ENCODE assay signal across 8 cellular contexts in the genomic region with DNA sequence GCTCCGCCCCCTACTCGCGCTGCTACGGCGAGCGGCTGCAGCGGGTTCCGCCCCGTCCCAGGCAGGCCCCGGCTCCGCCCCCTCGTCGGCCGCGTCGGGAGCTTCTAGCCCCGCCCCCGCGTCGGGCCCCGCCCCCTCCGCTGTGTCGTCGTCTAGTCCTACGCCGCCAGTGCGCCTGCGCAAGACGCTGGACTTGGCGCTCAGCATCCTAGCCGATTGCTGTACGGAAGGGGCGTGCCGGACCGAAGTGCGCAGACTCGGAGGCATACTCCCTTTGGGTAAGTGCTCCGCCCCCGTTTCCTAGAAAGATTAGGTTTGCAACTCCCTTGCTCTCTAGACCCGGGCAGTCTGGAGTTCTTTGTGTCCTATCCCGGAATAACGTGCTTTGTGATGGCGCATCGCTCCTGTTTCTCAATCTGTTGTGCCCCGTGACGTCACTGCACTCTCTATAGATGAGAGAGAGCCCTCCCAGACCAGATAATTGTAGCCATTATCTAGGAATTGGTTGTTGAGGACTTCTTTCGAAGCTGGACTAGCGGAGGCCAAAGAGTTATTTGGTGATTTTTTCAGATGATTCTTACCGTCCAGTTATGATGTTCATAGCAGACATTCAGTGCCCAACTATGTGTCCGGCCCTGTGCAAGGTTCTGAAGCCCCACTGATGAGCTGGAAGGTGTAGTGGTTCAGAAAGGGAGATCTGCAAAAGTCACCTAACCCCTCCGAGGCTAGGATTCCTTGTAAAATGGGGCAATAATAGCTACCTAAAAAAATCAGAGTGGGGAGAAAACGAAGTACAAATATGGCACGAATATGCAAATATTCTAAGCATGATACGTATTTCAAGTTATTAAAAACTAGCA. TPM values are rescaled to one million over a fixed set of nuclear protein-coding genes. Genes with fewer than 3 reads are reported as not detected.
A peak's percentile ranks its signal among the peaks of the same experiment; 100 is the strongest.
DNase-seq lines count a peak whose midpoint lies in the region; ATAC-seq, FAIRE-seq and TF ChIP-seq lines count a peak whose summit lies in the region.

No MANE protein-coding gene starts in this region.

- no peaks in the 10 kb centered on the region for H3K27me3 Mint-ChIP-seq in endodermal cell (ENCODE audit: insufficient read depth)

- H3K4me3 Mint-ChIP-seq in endodermal cell, result peak overlapping the region; percentile 76

- H3K9me3 ChIP-seq in endodermal cell (ENCODE audit: control insufficient read depth, low read length), result no peaks in the 10 kb centered on the region

- no peak for TF ChIP-seq CTCF in endodermal cell (conservative IDR thresholded peaks at IDR 0.05)

- FAIRE-seq in HTR-8/SVneo (lab: Jason Lieb, UNC), result no peak

- peak overlapping the region; percentile 98 for H3K27ac ChIP-seq in endodermal cell (ENCODE audit: low read depth, low read length)

- H3K27me3 ChIP-seq in endodermal cell (ENCODE audit: control insufficient read depth, insufficient read depth, low read length, poor library complexity, severe bottlenecking), result no peaks in the 10 kb centered on the region

- no peaks in the 10 kb centered on the region for H3K4me1 ChIP-seq in endodermal cell (ENCODE audit: control insufficient read depth, insufficient read depth, low read length)

- H3K36me3 ChIP-seq in endodermal cell (ENCODE audit: control insufficient read depth, insufficient read depth, low read length), result peaks cover 35% of the 10 kb centered on the region

- H3K9me3 Mint-ChIP-seq in endodermal cell, result no peaks in the 10 kb centered on the region

- WGBS in endodermal cell (ENCODE audit: insufficient coverage in 1 of 2, insufficient read length in 1 of 2), 2 experiments, result 6 to 15% methylated on average over 20 to 54 of the region's 54 CpGs

- ATAC-seq in GM21381 (IDR thresholded peaks at IDR 0.05; ENCODE audit: unreplicated experiment), result peak; percentile 73

- H3K4me3 ChIP-seq in endodermal cell (ENCODE audit: low read length), result peak overlapping the region; percentile 91

- peaks cover 6% of the 10 kb centered on the region for H3K4me1 Mint-ChIP-seq in endodermal cell

- H3K36me3 Mint-ChIP-seq in endodermal cell (ENCODE audit: low read depth), result peaks cover 18% of the 10 kb centered on the region

- DNase-seq in COLO829 (ENCODE audit: low spot score) (peak; percentile 100), HTR-8/SVneo (ENCODE audit: insufficient read length, low spot score) (peak; percentile 98), NOMO-1 treated with dmso at 0.1 percent for 144 hours (lab: John Stamatoyannopoulos, UW; ENCODE audit: unreplicated experiment) (peak; percentile 96), endodermal cell (peak; percentile 100), mesenteric fat pad (ENCODE audit: low spot score) (peak; percentile 100)
- DNase-seq in activated CD8-positive, alpha-beta memory T cell treated with anti-CD3 and anti-CD28 coated beads, Interleukin-2, amount 50 U/mL, for 24 hours (ENCODE audit: extremely low read depth), result peak; percentile 100
- DNase-seq in stimulated activated CD8-positive, alpha-beta memory T cell treated with anti-CD3 and anti-CD28 coated beads, Interleukin-15, amount 100 ng/mL, for 1 hour (ENCODE audit: low read depth), result peak; percentile 100

- H3K27ac Mint-ChIP-seq in endodermal cell, result peak overlapping the region; percentile 97

- H3K9ac ChIP-seq in endodermal cell (ENCODE audit: extremely low read depth, low read length, poor library complexity, severe bottlenecking), result peak overlapping the region; percentile 97

RNA-seq across cellular contexts. Expression of gene ARMC5, which starts 0.7 kb away (rescaled TPM):
- total RNA-seq in endodermal cell (10 to 100 TPM in 1 of 2 donors, 1 to 10 TPM in 1; 9.4 to 12.1 TPM), mesenteric fat pad (8.5 TPM)
- polyA plus RNA-seq in endodermal cell (2013, experiment 1 of 2), result 8.5 TPM
- 8.5 TPM for polyA plus RNA-seq in endodermal cell (2013, experiment 2 of 2)

RNA-seq across cellular contexts. Expression of gene TGFB1I1, which starts 12.0 kb away (rescaled TPM):
- total RNA-seq in endodermal cell (1 to 10 TPM; 7.5 to 10.0 TPM), mesenteric fat pad (34.7 TPM)
- polyA plus RNA-seq in endodermal cell (2013, experiment 1 of 2), result 24.3 TPM
- polyA plus RNA-seq in endodermal cell (2013, experiment 2 of 2), result 20.8 TPM

RNA-seq across cellular contexts. Expression of gene ZNF843, which starts 17.4 kb away (rescaled TPM):
- total RNA-seq in endodermal cell (1 to 10 TPM in 1 of 2 donors, under 1 TPM in 1; 0.31 to 1.5 TPM), mesenteric fat pad (0.84 TPM)
- 1.00 TPM for polyA plus RNA-seq in endodermal cell (2013, experiment 1 of 2)
- polyA plus RNA-seq in endodermal cell (2013, experiment 2 of 2), result 0.79 TPM

RNA-seq across cellular contexts. Expression of gene SLC5A2, which starts 23.0 kb away (rescaled TPM):
- total RNA-seq in endodermal cell (under 1 TPM; 0.22 to 0.24 TPM), mesenteric fat pad (not detected)
- 0.28 TPM for polyA plus RNA-seq in endodermal cell (2013, experiment 1 of 2)
- 0.17 TPM for polyA plus RNA-seq in endodermal cell (2013, experiment 2 of 2)

RNA-seq across cellular contexts. Expression of gene COX6A2, which starts 31.8 kb away (rescaled TPM):
- total RNA-seq in endodermal cell (not detected), mesenteric fat pad (not detected)
- not detected for polyA plus RNA-seq in endodermal cell (2013, experiment 1 of 2)
- not detected for polyA plus RNA-seq in endodermal cell (2013, experiment 2 of 2)

Comparison
In these comparisons a context has a peak if more than half of its experiments do, and no peak if none do; other contexts are left out.
1. Peak in every context shown above with its lines: DNase-seq, ATAC-seq, H3K4me3 ChIP-seq and H3K27ac ChIP-seq.